Comparison of ENCODE assay signal across 20 cellular contexts in the genomic region with DNA sequence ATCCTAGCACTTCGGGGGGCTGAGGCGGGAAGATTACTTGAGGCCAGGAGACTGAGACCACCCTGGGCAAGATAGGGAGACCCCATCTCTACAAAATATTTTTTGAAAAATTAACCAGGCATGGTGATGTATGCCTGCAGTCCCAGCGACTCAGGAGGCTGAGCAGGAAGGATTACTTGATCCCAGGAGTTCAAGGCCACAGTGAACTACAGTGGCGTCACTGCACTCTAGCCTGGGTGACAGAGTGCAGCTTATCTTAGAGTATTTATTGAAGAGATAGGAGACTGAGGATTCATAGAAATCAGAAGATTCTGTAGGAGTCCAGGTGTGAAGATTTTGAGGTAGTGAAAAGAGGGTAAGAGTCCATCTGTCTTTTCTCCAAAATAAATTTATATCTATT.
"Had no signal": no experiment of that assay in that cellular context is flagged by ENCODE, and none has a peak within 500 bp of the region (broad histone marks: within the 10 kb centered on the region; RNA-seq: fewer than 3 reads in every experiment).

No MANE protein-coding gene starts in this region.

- H3K27me3 Mint-ChIP-seq: activated CD4-positive, alpha-beta memory T cell treated with anti-CD3 and anti-CD28 coated beads for 36 hours; activated CD4-positive, alpha-beta T cell treated with anti-CD3 and anti-CD28 coated beads, Interleukin-2, amount 10 ng/mL, durations not matched to agents 7 days and 5 days; activated naive CD8-positive, alpha-beta T cell treated with anti-CD3 and anti-CD28 coated beads, Interleukin-2, amount 10 ng/mL, durations not matched to agents 7 days and 5 days; T-helper 17 cell had no signal

- H3K9me3 ChIP-seq: breast epithelium had no signal

- H3K9me3 Mint-ChIP-seq: activated CD4-positive, alpha-beta memory T cell treated with anti-CD3 and anti-CD28 coated beads for 36 hours; activated CD4-positive, alpha-beta T cell treated with anti-CD3 and anti-CD28 coated beads, Interleukin-2, amount 10 ng/mL, durations not matched to agents 7 days and 5 days; activated naive CD8-positive, alpha-beta T cell treated with anti-CD3 and anti-CD28 coated beads, Interleukin-2, amount 10 ng/mL, durations not matched to agents 7 days and 5 days; activated T-cell treated with anti-CD3 and anti-CD28 coated beads, Interleukin-2, amount 50 U/mL, for 72 hours had no signal

- DNase-seq: activated CD4-positive, alpha-beta memory T cell treated with anti-CD3 and anti-CD28 coated beads for 36 hours; activated CD4-positive, alpha-beta T cell treated with anti-CD3 and anti-CD28 coated beads, Interleukin-2, amount 10 ng/mL, durations not matched to agents 7 days and 5 days; activated CD4-positive, CD25-positive, alpha-beta regulatory T cell; activated naive CD4-positive, alpha-beta T cell treated with anti-CD3 and anti-CD28 coated beads, Interleukin-2, amount 50 U/mL, for 16 hours; activated naive CD8-positive, alpha-beta T cell treated with anti-CD3 and anti-CD28 coated beads, Interleukin-2, amount 10 ng/mL, durations not matched to agents 7 days and 5 days; activated T-cell treated with anti-CD3 and anti-CD28 coated beads, Interleukin-2, amount 50 U/mL, for 72 hours; aorta; caudate nucleus; Karpas-422; MM.1S; NCI-H1105; NCI-H1436; NCI-H1694 treated with DMSO at 0.1 percent for 48 hours; NCI-H2029 treated with DMSO at 0.1 percent for 48 hours; NCI-H524; SIG-M5; T-helper 17 cell; T1000 had no signal

- H3K27ac Mint-ChIP-seq: activated CD4-positive, alpha-beta memory T cell treated with anti-CD3 and anti-CD28 coated beads for 36 hours; activated CD4-positive, alpha-beta T cell treated with anti-CD3 and anti-CD28 coated beads, Interleukin-2, amount 10 ng/mL, durations not matched to agents 7 days and 5 days; activated naive CD8-positive, alpha-beta T cell treated with anti-CD3 and anti-CD28 coated beads, Interleukin-2, amount 10 ng/mL, durations not matched to agents 7 days and 5 days; activated T-cell treated with anti-CD3 and anti-CD28 coated beads, Interleukin-2, amount 50 U/mL, for 72 hours had no signal

- H3K36me3 ChIP-seq: breast epithelium had no signal

- H3K4me3 ChIP-seq: breast epithelium had no signal

- H3K4me3 Mint-ChIP-seq: activated CD4-positive, alpha-beta memory T cell treated with anti-CD3 and anti-CD28 coated beads for 36 hours; activated CD4-positive, alpha-beta T cell treated with anti-CD3 and anti-CD28 coated beads, Interleukin-2, amount 10 ng/mL, durations not matched to agents 7 days and 5 days; activated naive CD8-positive, alpha-beta T cell treated with anti-CD3 and anti-CD28 coated beads, Interleukin-2, amount 10 ng/mL, durations not matched to agents 7 days and 5 days; activated T-cell treated with anti-CD3 and anti-CD28 coated beads, Interleukin-2, amount 50 U/mL, for 72 hours; T-helper 17 cell had no signal

- H3K27me3 ChIP-seq: breast epithelium had no signal

- H3K4me1 ChIP-seq: breast epithelium had no signal

- ATAC-seq: activated T-cell treated with anti-CD3 and anti-CD28 coated beads, Interleukin-2, amount 50 U/mL, for 72 hours; T-helper 17 cell had no signal

- FAIRE-seq: TTC549 had no signal

- H3K27ac ChIP-seq: breast epithelium had no signal
